ENCODE assay signal across 23 cellular contexts in the genomic region with DNA sequence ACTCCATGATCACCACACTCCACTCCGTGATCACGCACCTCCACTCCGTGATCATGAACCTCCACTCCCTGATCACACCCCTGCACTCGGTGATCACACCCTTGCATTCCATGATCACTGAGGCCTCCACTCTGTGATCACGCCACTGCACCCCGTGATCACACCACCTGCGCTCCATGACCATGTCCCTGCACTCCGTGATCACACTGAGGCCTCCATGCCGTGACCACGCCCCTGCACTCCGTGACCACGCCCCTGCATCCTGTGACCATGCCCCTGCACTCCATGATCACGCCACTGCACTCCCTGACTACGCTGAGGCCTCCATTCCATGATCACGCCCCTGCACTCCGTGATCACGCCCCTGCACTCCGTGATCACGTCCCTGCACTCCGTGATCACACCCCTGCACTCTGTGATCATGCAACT. TPM values are rescaled to one million over a fixed set of nuclear protein-coding genes. Genes with fewer than 3 reads are reported as not detected.
DNase-seq lines count a peak whose midpoint lies in the region; ATAC-seq and TF ChIP-seq lines count a peak whose summit lies in the region.
"Had no signal": no experiment of that assay in that cellular context is flagged by ENCODE, and none has a peak within 500 bp of the region (broad histone marks: within the 10 kb centered on the region; RNA-seq: fewer than 3 reads in every experiment).

No MANE protein-coding gene starts in this region.

- H3K27ac ChIP-seq in RWPE2 (ENCODE audit: poor library complexity, severe bottlenecking) (no peak overlapping the region), neuronal stem cell (replicated peaks; ENCODE audit: low read length) (no peak overlapping the region)
- H3K27ac ChIP-seq: 22Rv1, SJCRH30 had no signal

- peaks cover 10% of the 10 kb centered on the region for H3K79me1 ChIP-seq in neuronal stem cell (ENCODE audit: low read depth, low read length)

- peak overlapping the region; percentile 25 for H3K27ac Mint-ChIP-seq in activated CD4-positive, alpha-beta T cell treated with anti-CD3 and anti-CD28 coated beads for 36 hours
- no peak overlapping the region for H3K27ac Mint-ChIP-seq in activated CD4-positive, alpha-beta T cell treated with anti-CD3 and anti-CD28 coated beads, Interleukin-2, amount 10 ng/mL, durations not matched to agents 24 days and 14 days
- H3K27ac Mint-ChIP-seq in endothelial cell (ENCODE audit: unreplicated experiment) (peak overlapping the region; percentile 63), mesothelial cell of epicardium (no peak overlapping the region)

- H3K36me3 ChIP-seq in RWPE2 (ENCODE audit: low read depth) (no peaks in the 10 kb centered on the region), neuronal stem cell (replicated peaks in 1 of 2; ENCODE audit: control insufficient read depth in 2 of 2, insufficient read depth in 2 of 2, low read length in 2 of 2) (no peaks in the 10 kb centered on the region)
- H3K36me3 ChIP-seq: SJCRH30 had no signal

- no peaks in the 10 kb centered on the region for H3K36me3 Mint-ChIP-seq in activated CD4-positive, alpha-beta T cell treated with anti-CD3 and anti-CD28 coated beads for 36 hours (ENCODE audit: low read depth)
- no peaks in the 10 kb centered on the region for H3K36me3 Mint-ChIP-seq in activated CD4-positive, alpha-beta T cell treated with anti-CD3 and anti-CD28 coated beads, Interleukin-2, amount 10 ng/mL, durations not matched to agents 24 days and 14 days (ENCODE audit: low read depth)
- H3K36me3 Mint-ChIP-seq in endothelial cell (ENCODE audit: low read depth, unreplicated experiment) = peaks cover 4% of the 10 kb centered on the region
- H3K36me3 Mint-ChIP-seq in mesothelial cell of epicardium = no peaks in the 10 kb centered on the region
- H3K36me3 Mint-ChIP-seq: CD4-positive, alpha-beta memory T cell had no signal

- no peak overlapping the region for H2AFZ ChIP-seq in neuronal stem cell (ENCODE audit: low read length)

- H2BK15ac ChIP-seq in neuronal stem cell (ENCODE audit: low read length) = peak overlapping the region; percentile 96

- no peaks in the 10 kb centered on the region for H3K9me3 Mint-ChIP-seq in activated CD4-positive, alpha-beta T cell treated with anti-CD3 and anti-CD28 coated beads for 36 hours (ENCODE audit: low read depth)
- no peaks in the 10 kb centered on the region for H3K9me3 Mint-ChIP-seq in activated CD4-positive, alpha-beta T cell treated with anti-CD3 and anti-CD28 coated beads, Interleukin-2, amount 10 ng/mL, durations not matched to agents 24 days and 14 days
- H3K9me3 Mint-ChIP-seq in endothelial cell (ENCODE audit: unreplicated experiment) = no peaks in the 10 kb centered on the region
- no peaks in the 10 kb centered on the region for H3K9me3 Mint-ChIP-seq in mesothelial cell of epicardium

- H3K23ac ChIP-seq in neuronal stem cell (ENCODE audit: low read depth, low read length, poor library complexity) = peak overlapping the region; percentile 97

- no peak for ATAC-seq in activated CD4-positive, alpha-beta T cell treated with anti-CD3 and anti-CD28 coated beads for 36 hours
- no peak for ATAC-seq in RWPE2 (ENCODE audit: low read depth)
- ATAC-seq: SK-N-SH treated with all-trans-retinoic acid at 6 μM for 48 hours had no signal

- no peak overlapping the region for H3K4me2 ChIP-seq in neuronal stem cell (ENCODE audit: insufficient read depth, low read length, poor library complexity, severe bottlenecking)

- H3K4me3 Mint-ChIP-seq in activated CD4-positive, alpha-beta T cell treated with anti-CD3 and anti-CD28 coated beads for 36 hours = no peak overlapping the region
- no peak overlapping the region for H3K4me3 Mint-ChIP-seq in activated CD4-positive, alpha-beta T cell treated with anti-CD3 and anti-CD28 coated beads, Interleukin-2, amount 10 ng/mL, durations not matched to agents 24 days and 14 days
- peak overlapping the region; percentile 83 for H3K4me3 Mint-ChIP-seq in endothelial cell (ENCODE audit: unreplicated experiment)
- no peak overlapping the region for H3K4me3 Mint-ChIP-seq in mesothelial cell of epicardium
- H3K4me3 Mint-ChIP-seq: CD4-positive, alpha-beta memory T cell had no signal

- H3K27me3 Mint-ChIP-seq in activated CD4-positive, alpha-beta T cell treated with anti-CD3 and anti-CD28 coated beads for 36 hours = no peaks in the 10 kb centered on the region
- H3K27me3 Mint-ChIP-seq in activated CD4-positive, alpha-beta T cell treated with anti-CD3 and anti-CD28 coated beads, Interleukin-2, amount 10 ng/mL, durations not matched to agents 24 days and 14 days = peaks cover 3% of the 10 kb centered on the region
- H3K27me3 Mint-ChIP-seq in endothelial cell (ENCODE audit: unreplicated experiment) (peaks cover 12% of the 10 kb centered on the region), mesothelial cell of epicardium (ENCODE audit: low read depth) (peaks cover 68% of the 10 kb centered on the region)
- H3K27me3 Mint-ChIP-seq: CD4-positive, alpha-beta memory T cell had no signal

- H3K9ac ChIP-seq in neuronal stem cell (ENCODE audit: low read depth, low read length, poor library complexity) = peak overlapping the region; percentile 86

- H2BK120ac ChIP-seq in neuronal stem cell (ENCODE audit: low read depth, low read length) = no peak overlapping the region

- peak overlapping the region; percentile 88 for H2BK12ac ChIP-seq in neuronal stem cell (ENCODE audit: low read length)

- peak overlapping the region; percentile 71 for H3K14ac ChIP-seq in neuronal stem cell (ENCODE audit: low read length)

- intact Hi-C loops in activated CD4-positive, alpha-beta T cell treated with anti-CD3 and anti-CD28 coated beads for 36 hours (cut with DNase I, micrococcal nuclease) = no loop called here
- intact Hi-C loops in activated CD4-positive, alpha-beta T cell treated with anti-CD3 and anti-CD28 coated beads, Interleukin-2, amount 10 ng/mL, durations not matched to agents 24 days and 14 days (cut with micrococcal nuclease) = no loop called here

- peak overlapping the region; percentile 96 for H4K8ac ChIP-seq in neuronal stem cell (ENCODE audit: low read depth, low read length)

- no peak for DNase-seq in activated CD4-positive, alpha-beta T cell treated with anti-CD3 and anti-CD28 coated beads for 36 hours
- no peak for DNase-seq in activated CD4-positive, alpha-beta T cell treated with anti-CD3 and anti-CD28 coated beads, Interleukin-2, amount 10 ng/mL, durations not matched to agents 24 days and 14 days
- DNase-seq in RWPE2 (ENCODE audit: low spot score) (peak; percentile 44), endothelial cell (ENCODE audit: low spot score) (no peak), neuronal stem cell (ENCODE audit: low spot score) (no peak), mesothelial cell of epicardium (ENCODE audit: low spot score in 2 of 2, unreplicated experiment in 2 of 2) (no peak), NCI-H524 (lab: John Stamatoyannopoulos, UW) (no peak), 8988T (no peak)
- DNase-seq: CD4-positive, alpha-beta memory T cell; COR-L47; DMS53; Karpas-422; NCI-H1092; NCI-H1417 treated with DMSO at 0.1 percent for 48 hours; NCI-H1694 treated with DMSO at 0.1 percent for 48 hours; NCI-H2081 treated with DMSO at 0.1 percent for 48 hours; NCI-H2171; NCI-H345; NCI-H510A treated with DMSO at 0.1 percent for 48 hours; NCI-H748 treated with DMSO at 0.1 percent for 48 hours; SJCRH30 had no signal

- POLR2A ChIA-PET in activated CD4-positive, alpha-beta T cell treated with anti-CD3 and anti-CD28 coated beads for 36 hours (lab: Charles Lee) = no interaction called here

- no peak for TF ChIP-seq CTCF in RWPE2 (IDR thresholded peaks at IDR 0.05; ENCODE audit: poor library complexity, severe bottlenecking)
- TF ChIP-seq CTCF in endothelial cell (IDR thresholded peaks at IDR 0.05; ENCODE audit: unreplicated experiment) = no peak
- no peak for TF ChIP-seq CTCF in mesothelial cell of epicardium (IDR thresholded peaks at IDR 0.05; ENCODE audit: unreplicated experiment)

- H3K27me3 ChIP-seq in RWPE2 (ENCODE audit: insufficient read depth, poor library complexity, severe bottlenecking) = peaks cover 19% of the 10 kb centered on the region
- no peaks in the 10 kb centered on the region for H3K27me3 ChIP-seq in neuronal stem cell (ENCODE audit: control insufficient read depth in 3 of 3, insufficient read depth in 3 of 3, low read depth in 1 of 3, low read length in 3 of 3)
- H3K27me3 ChIP-seq: SJCRH30 had no signal

- H2AK5ac ChIP-seq in neuronal stem cell (ENCODE audit: low read depth, low read length) = peak overlapping the region; percentile 75

- H2BK5ac ChIP-seq in neuronal stem cell (ENCODE audit: low read length) = no peak overlapping the region

- no peaks in the 10 kb centered on the region for H3K9me3 ChIP-seq in RWPE2 (ENCODE audit: severe bottlenecking)
- H3K9me3 ChIP-seq in neuronal stem cell (replicated peaks in 1 of 2; ENCODE audit: control insufficient read depth in 2 of 2, insufficient read depth in 1 of 2, low read depth in 1 of 2, low read length in 2 of 2) = no peaks in the 10 kb centered on the region
- H3K9me3 ChIP-seq: SJCRH30 had no signal

- H3K4ac ChIP-seq in neuronal stem cell (ENCODE audit: low read length) = peak overlapping the region; percentile 76

- CTCF ChIA-PET in activated CD4-positive, alpha-beta T cell treated with anti-CD3 and anti-CD28 coated beads for 36 hours (lab: Charles Lee) = no interaction called here

- no peaks in the 10 kb centered on the region for H3K4me1 Mint-ChIP-seq in activated CD4-positive, alpha-beta T cell treated with anti-CD3 and anti-CD28 coated beads for 36 hours
- H3K4me1 Mint-ChIP-seq in activated CD4-positive, alpha-beta T cell treated with anti-CD3 and anti-CD28 coated beads, Interleukin-2, amount 10 ng/mL, durations not matched to agents 24 days and 14 days = peaks cover 3% of the 10 kb centered on the region
- H3K4me1 Mint-ChIP-seq in endothelial cell (ENCODE audit: unreplicated experiment) = peaks cover 7% of the 10 kb centered on the region
- H3K4me1 Mint-ChIP-seq in mesothelial cell of epicardium = no peaks in the 10 kb centered on the region

- no CpG with 5 or more reads among the region's 20 CpGs for WGBS in neuronal stem cell (ENCODE audit: extremely low coverage in 2 of 2, insufficient read length in 2 of 2, insufficient replicate concordance in 1 of 2), 2 donors

- H4K91ac ChIP-seq in neuronal stem cell (ENCODE audit: low read depth, low read length, poor library complexity) = peak overlapping the region; percentile 95

- peak overlapping the region; percentile 76 for H3K18ac ChIP-seq in neuronal stem cell (ENCODE audit: low read length)

- no peak overlapping the region for H3K4me3 ChIP-seq in RWPE2 (ENCODE audit: severe bottlenecking)
- peak overlapping the region in 1 of 2 donors; percentile 56 for H3K4me3 ChIP-seq in neuronal stem cell (ENCODE audit: low read length in 2 of 2)
- H3K4me3 ChIP-seq: SJCRH30 had no signal

- H3K4me1 ChIP-seq in RWPE2 (ENCODE audit: insufficient read depth, poor library complexity, severe bottlenecking) (no peaks in the 10 kb centered on the region), neuronal stem cell (ENCODE audit: control insufficient read depth in 2 of 2, insufficient read depth in 1 of 2, low read depth in 1 of 2, low read length in 2 of 2) (peaks cover 13 to 20% of the 10 kb centered on the region in 2 donors)
- H3K4me1 ChIP-seq: SJCRH30 had no signal

RNA-seq across cellular contexts. Expression of a gene that starts 27.1 kb away (rescaled TPM):
- 10 to 100 TPM; 15.8 to 19.9 TPM for total RNA-seq in activated CD4-positive, alpha-beta T cell treated with anti-CD3 and anti-CD28 coated beads for 36 hours
- 15.2 and 18.4 TPM in 2 replicates for total RNA-seq in activated CD4-positive, alpha-beta T cell treated with anti-CD3 and anti-CD28 coated beads, Interleukin-2, amount 10 ng/mL, durations not matched to agents 24 days and 14 days
- 12.6 TPM for total RNA-seq in endothelial cell (ENCODE audit: unreplicated experiment)
- 20.6 TPM for polyA plus RNA-seq in neuronal stem cell (2013, experiment 1 of 2)
- 21.2 TPM for polyA plus RNA-seq in neuronal stem cell (2013, experiment 2 of 2)
- 8.0 to 9.9 TPM (median 8.4 TPM) in 3 replicates for total RNA-seq in mesothelial cell of epicardium

RNA-seq across cellular contexts. Expression of a gene that starts 51.3 kb away (rescaled TPM):
- 1 to 10 TPM; 3.6 to 4.1 TPM for total RNA-seq in activated CD4-positive, alpha-beta T cell treated with anti-CD3 and anti-CD28 coated beads for 36 hours
- 2.3 and 3.3 TPM in 2 replicates for total RNA-seq in activated CD4-positive, alpha-beta T cell treated with anti-CD3 and anti-CD28 coated beads, Interleukin-2, amount 10 ng/mL, durations not matched to agents 24 days and 14 days
- total RNA-seq in endothelial cell (ENCODE audit: unreplicated experiment) (11.1 TPM), mesothelial cell of epicardium (15.2 to 17.0 TPM (median 16.1 TPM) in 3 replicates)
- polyA plus RNA-seq in neuronal stem cell (2013, experiment 1 of 2) = 12.6 TPM
- 11.2 TPM for polyA plus RNA-seq in neuronal stem cell (2013, experiment 2 of 2)

Comparison
In these comparisons a context has a peak if more than half of its experiments do, and no peak if none do; other contexts are left out.
1. H3K27ac Mint-ChIP-seq: peak in activated CD4-positive, alpha-beta T cell treated with anti-CD3 and anti-CD28 coated beads for 36 hours (single experiment) and endothelial cell (single experiment); none in activated CD4-positive, alpha-beta T cell treated with anti-CD3 and anti-CD28 coated beads, Interleukin-2, amount 10 ng/mL, durations not matched to agents 24 days and 14 days (single experiment) and mesothelial cell of epicardium (single experiment).